23 cellular contexts compared by ENCODE assay signal in the genomic region with DNA sequence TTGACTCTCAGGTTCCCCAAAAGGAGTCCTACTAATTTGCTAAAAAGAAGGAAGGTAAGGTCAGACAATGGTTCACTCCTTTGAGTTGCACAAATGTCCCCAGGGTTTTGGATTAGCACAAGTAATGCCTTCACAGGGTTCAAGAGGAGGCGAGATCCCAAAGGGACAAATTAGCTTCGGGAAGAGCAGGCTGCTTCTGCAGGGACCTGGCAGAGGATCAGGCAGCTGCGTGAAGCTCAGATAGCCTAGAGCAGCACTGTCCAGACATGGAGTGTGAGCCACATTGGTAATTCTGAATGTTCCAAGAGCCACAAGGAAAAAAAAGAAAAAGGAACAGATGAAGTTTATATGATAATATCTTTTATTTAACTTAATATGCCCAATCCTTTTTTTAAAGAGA.
"Had no signal": no experiment of that assay in that cellular context is flagged by ENCODE, and none has a peak within 500 bp of the region (broad histone marks: within the 10 kb centered on the region; RNA-seq: fewer than 3 reads in every experiment).

No MANE protein-coding gene starts in this region.

- DNase-seq: dermis blood vessel endothelial cell; effector memory CD4-positive, alpha-beta T cell; foreskin keratinocyte; glutamatergic neuron; left lung; lower lobe of right lung; natural killer cell; occipital lobe; pancreas; stimulated activated CD4-positive, alpha-beta T cell treated with anti-CD3 and anti-CD28 coated beads, Interleukin-12 subunit alpha, Interleukin-12 subunit beta, amount 100 ng/mL, for 4 hours; stimulated activated CD4-positive, alpha-beta T cell treated with anti-CD3 and anti-CD28 coated beads, Interleukin-1b, Interleukin-23, amount 100 ng/mL, for 48 hours; stimulated activated CD4-positive, alpha-beta T cell treated with anti-CD3 and anti-CD28 coated beads, Interleukin-4, amount 100 ng/mL, for 1 hour; stimulated activated CD8-positive, alpha-beta memory T cell treated with anti-CD3 and anti-CD28 coated beads, Interleukin-4, amount 100 ng/mL, for 48 hours; stimulated activated naive CD4-positive, alpha-beta T cell; stimulated activated naive CD8-positive, alpha-beta T cell treated with anti-CD3 and anti-CD28 coated beads, Interleukin-15, amount 100 ng/mL, for 72 hours; thyroid gland; trophoblast cell had no signal

- H3K9me3 ChIP-seq: esophagus muscularis mucosa, lower lobe of right lung, pancreas, suprapubic skin, thyroid gland, vagina had no signal

- H3K4me1 ChIP-seq: esophagus muscularis mucosa, foreskin keratinocyte, left lung, lower lobe of right lung, pancreas, suprapubic skin, thyroid gland, vagina had no signal

- H3K36me3 ChIP-seq: left lung, lower lobe of right lung, pancreas, suprapubic skin, thyroid gland, vagina had no signal

- H3K27ac ChIP-seq: coronary artery, esophagus muscularis mucosa, foreskin keratinocyte, left lung, lower lobe of right lung, pancreas, suprapubic skin, thyroid gland, vagina had no signal

- H3K27me3 ChIP-seq: esophagus muscularis mucosa, foreskin keratinocyte, left lung, pancreas, suprapubic skin, thyroid gland, vagina had no signal

- H3K4me3 ChIP-seq: coronary artery, esophagus muscularis mucosa, left lung, lower lobe of right lung, pancreas, smooth muscle cell, suprapubic skin, thyroid gland, vagina had no signal

- ATAC-seq: foreskin keratinocyte; left lung; lower lobe of right lung; natural killer cell; pancreas; sciatic nerve; stimulated activated naive CD8-positive, alpha-beta T cell treated with anti-CD3 and anti-CD28 coated beads, Interleukin-15, amount 100 ng/mL, for 72 hours had no signal
